In the genomic region with DNA sequence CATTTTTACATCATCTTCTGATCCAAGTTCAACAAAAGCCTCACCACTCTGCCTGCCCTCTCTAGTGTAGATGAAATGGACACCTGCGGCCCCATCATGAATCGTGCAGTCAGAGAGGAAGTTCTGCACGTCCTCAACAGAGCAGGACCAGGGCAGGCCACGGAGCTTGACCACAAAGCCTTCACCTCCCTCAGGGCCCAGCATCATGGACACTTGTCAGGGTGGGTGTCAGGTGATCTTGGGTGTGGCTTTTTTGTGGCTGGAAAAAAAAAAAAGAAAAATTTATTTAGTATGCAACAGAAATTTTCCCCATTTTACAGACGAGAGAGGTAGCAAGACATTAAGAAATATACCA, we compare ENCODE assay signal across 1 cellular context.
TF ChIP-seq lines count a peak whose summit lies in the region.

No MANE protein-coding gene starts in this region.

TF ChIP-seq in GM23338, 12 proteins besides CTCF, POLR2A, EP300 and RAD21 (continued from another document):
- TF ChIP-seq EZH2 (IDR thresholded peaks at IDR 0.05; ENCODE audit: low read depth, unreplicated experiment) = no peak
- no peak for TF ChIP-seq CREB1 (CRISPR knock-in tag; IDR thresholded peaks at IDR 0.05; ENCODE audit: low read depth)
- TF ChIP-seq STAT1 (IDR thresholded peaks at IDR 0.05; ENCODE audit: unreplicated experiment) = no peak
- TF ChIP-seq, protein P1, sequence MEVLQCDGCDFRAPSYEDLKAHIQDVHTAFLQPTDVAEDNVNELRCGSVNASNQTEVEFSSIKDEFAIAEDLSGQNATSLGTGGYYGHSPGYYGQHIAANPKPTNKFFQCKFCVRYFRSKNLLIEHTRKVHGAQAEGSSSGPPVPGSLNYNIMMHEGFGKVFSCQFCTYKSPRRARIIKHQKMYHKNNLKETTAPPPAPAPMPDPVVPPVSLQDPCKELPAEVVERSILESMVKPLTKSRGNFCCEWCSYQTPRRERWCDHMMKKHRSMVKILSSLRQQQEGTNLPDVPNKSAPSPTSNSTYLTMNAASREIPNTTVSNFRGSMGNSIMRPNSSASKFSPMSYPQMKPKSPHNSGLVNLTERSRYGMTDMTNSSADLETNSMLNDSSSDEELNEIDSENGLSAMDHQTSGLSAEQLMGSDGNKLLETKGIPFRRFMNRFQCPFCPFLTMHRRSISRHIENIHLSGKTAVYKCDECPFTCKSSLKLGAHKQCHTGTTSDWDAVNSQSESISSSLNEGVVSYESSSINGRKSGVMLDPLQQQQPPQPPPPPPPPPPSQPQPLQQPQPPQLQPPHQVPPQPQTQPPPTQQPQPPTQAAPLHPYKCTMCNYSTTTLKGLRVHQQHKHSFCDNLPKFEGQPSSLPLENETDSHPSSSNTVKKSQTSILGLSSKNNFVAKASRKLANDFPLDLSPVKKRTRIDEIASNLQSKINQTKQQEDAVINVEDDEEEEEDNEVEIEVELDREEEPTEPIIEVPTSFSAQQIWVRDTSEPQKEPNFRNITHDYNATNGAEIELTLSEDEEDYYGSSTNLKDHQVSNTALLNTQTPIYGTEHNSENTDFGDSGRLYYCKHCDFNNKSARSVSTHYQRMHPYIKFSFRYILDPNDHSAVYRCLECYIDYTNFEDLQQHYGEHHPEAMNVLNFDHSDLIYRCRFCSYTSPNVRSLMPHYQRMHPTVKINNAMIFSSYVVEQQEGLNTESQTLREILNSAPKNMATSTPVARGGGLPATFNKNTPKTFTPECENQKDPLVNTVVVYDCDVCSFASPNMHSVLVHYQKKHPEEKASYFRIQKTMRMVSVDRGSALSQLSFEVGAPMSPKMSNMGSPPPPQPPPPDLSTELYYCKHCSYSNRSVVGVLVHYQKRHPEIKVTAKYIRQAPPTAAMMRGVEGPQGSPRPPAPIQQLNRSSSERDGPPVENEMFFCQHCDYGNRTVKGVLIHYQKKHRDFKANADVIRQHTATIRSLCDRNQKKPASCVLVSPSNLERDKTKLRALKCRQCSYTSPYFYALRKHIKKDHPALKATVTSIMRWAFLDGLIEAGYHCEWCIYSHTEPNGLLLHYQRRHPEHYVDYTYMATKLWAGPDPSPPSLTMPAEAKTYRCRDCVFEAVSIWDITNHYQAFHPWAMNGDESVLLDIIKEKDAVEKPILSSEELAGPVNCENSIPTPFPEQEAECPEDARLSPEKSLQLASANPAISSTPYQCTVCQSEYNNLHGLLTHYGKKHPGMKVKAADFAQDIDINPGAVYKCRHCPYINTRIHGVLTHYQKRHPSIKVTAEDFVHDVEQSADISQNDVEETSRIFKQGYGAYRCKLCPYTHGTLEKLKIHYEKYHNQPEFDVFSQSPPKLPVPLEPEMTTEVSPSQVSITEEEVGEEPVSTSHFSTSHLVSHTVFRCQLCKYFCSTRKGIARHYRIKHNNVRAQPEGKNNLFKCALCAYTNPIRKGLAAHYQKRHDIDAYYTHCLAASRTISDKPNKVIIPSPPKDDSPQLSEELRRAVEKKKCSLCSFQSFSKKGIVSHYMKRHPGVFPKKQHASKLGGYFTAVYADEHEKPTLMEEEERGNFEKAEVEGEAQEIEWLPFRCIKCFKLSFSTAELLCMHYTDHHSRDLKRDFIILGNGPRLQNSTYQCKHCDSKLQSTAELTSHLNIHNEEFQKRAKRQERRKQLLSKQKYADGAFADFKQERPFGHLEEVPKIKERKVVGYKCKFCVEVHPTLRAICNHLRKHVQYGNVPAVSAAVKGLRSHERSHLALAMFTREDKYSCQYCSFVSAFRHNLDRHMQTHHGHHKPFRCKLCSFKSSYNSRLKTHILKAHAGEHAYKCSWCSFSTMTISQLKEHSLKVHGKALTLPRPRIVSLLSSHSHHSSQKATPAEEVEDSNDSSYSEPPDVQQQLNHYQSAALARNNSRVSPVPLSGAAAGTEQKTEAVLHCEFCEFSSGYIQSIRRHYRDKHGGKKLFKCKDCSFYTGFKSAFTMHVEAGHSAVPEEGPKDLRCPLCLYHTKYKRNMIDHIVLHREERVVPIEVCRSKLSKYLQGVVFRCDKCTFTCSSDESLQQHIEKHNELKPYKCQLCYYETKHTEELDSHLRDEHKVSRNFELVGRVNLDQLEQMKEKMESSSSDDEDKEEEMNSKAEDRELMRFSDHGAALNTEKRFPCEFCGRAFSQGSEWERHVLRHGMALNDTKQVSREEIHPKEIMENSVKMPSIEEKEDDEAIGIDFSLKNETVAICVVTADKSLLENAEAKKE (CRISPR knock-in tag; IDR thresholded peaks at IDR 0.05) = no peak
- no peak for TF ChIP-seq EZH2phosphoT487 (IDR thresholded peaks at IDR 0.05; ENCODE audit: unreplicated experiment)
- no peak for TF ChIP-seq NANOG (IDR thresholded peaks at IDR 0.05; ENCODE audit: borderline replicate concordance)
- TF ChIP-seq JUNB (IDR thresholded peaks at IDR 0.05; ENCODE audit: unreplicated experiment) = no peak
TF ChIP-seq in GM23338: peak in this region for 0.
